Comparison of ENCODE assay signal across 8 cellular contexts in the genomic region with DNA sequence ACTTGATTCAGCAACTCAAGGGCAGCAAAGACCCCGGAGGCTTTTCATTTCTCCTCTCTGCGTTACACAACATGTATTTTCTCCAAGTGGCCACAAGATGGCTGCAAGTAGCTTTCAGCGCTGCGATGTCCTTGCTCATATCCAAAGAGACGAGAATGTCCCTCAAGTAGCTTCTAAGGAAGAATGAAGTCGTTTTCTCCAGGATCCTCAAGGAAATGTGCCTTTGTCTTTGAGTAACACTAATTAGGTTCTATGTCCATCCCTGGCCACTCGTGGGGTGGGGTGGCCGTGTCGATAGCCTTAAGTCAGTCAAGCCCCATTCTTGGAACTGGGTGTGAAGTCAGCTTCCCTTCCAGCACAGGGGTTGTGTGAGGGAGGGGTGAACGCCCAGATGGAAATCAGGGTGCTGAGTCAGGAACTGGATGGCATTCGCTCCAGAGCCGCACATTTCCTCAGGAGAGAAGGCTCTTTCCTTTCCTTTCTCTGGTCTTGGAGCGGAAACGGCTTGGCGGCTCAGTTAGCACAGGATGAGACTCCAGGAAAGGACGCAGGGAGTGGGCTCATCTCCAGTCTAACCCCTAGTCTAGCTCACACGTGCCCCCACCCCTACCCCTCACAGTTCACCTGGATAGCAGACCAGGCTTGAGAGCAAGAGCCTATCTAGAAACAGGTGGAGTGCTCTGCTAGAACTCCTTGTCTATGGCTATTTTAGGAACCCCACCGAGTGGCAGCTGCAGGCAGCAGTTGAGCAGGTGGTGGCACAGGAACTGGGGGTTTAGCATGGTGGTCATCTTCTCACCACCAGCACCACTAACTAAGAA. TPM values are rescaled to one million over a fixed set of nuclear protein-coding genes. Genes with fewer than 3 reads are reported as not detected.
A peak's percentile ranks its signal among the peaks of the same experiment; 100 is the strongest.
DNase-seq lines count a peak whose midpoint lies in the region; ATAC-seq lines count a peak whose summit lies in the region.

No MANE protein-coding gene starts in this region.

- DNase-seq in CD1c-positive myeloid dendritic cell (ENCODE audit: extremely low spot score) (peak; percentile 61), NCI-H1436 (lab: John Stamatoyannopoulos, UW) (peak; percentile 33), T-cell (peak in 16 of 34 experiments; percentile 7 to 35 (median 16)), cerebellum (ENCODE audit: low spot score) (peak; percentile 54), left kidney (ENCODE audit: low read depth, low spot score) (peak; percentile 83)
- peak; percentile 4 for DNase-seq in stimulated activated naive B cell treated with anti-CD40 and anti-IgM and Interleukin-4, amounts not matched to agents 10 μg/mL and 1 μg/mL and 100 μg/mL, for 72 hours

- H3K4me1 Mint-ChIP-seq in T-cell: peaks cover 0 to 12% (median 11%) of the 10 kb centered on the region in 3 donors
- H3K4me1 Mint-ChIP-seq in stimulated activated naive B cell treated with anti-CD40 and anti-IgM and Interleukin-4, amounts not matched to agents 10 μg/mL and 1 μg/mL and 100 μg/mL, for 72 hours: peaks cover 9 to 14% of the 10 kb centered on the region in 2 donors

- POLR2A ChIA-PET in T-cell (lab: Charles Lee): no interaction called here

- ATAC-seq in GM19397 (IDR thresholded peaks at IDR 0.05; ENCODE audit: unreplicated experiment): peak; percentile 57
- ATAC-seq in T-cell (replicated peaks in 1 of 4): peak; percentile 62 to 73 (median 68)
- ATAC-seq in stimulated activated naive B cell treated with anti-CD40 and anti-IgM and Interleukin-4, amounts not matched to agents 10 μg/mL and 1 μg/mL and 100 μg/mL, for 72 hours (replicated peaks): peak; percentile 63 to 70
- no peak for ATAC-seq in GM21526 (IDR thresholded peaks at IDR 0.05; ENCODE audit: low FRiP score, unreplicated experiment)

- no peaks in the 10 kb centered on the region for H3K27me3 Mint-ChIP-seq in T-cell
- H3K27me3 Mint-ChIP-seq in stimulated activated naive B cell treated with anti-CD40 and anti-IgM and Interleukin-4, amounts not matched to agents 10 μg/mL and 1 μg/mL and 100 μg/mL, for 72 hours: peaks cover 0 to 26% of the 10 kb centered on the region in 2 donors

- peak overlapping the region; percentile 50 to 62 (median 52) for H3K4me3 Mint-ChIP-seq in T-cell
- H3K4me3 Mint-ChIP-seq in stimulated activated naive B cell treated with anti-CD40 and anti-IgM and Interleukin-4, amounts not matched to agents 10 μg/mL and 1 μg/mL and 100 μg/mL, for 72 hours: peak overlapping the region; percentile 34 to 44

- no peaks in the 10 kb centered on the region for H3K36me3 Mint-ChIP-seq in T-cell
- no peaks in the 10 kb centered on the region for H3K36me3 Mint-ChIP-seq in stimulated activated naive B cell treated with anti-CD40 and anti-IgM and Interleukin-4, amounts not matched to agents 10 μg/mL and 1 μg/mL and 100 μg/mL, for 72 hours

- H3K27ac Mint-ChIP-seq in T-cell: no peak overlapping the region
- no peak overlapping the region for H3K27ac Mint-ChIP-seq in stimulated activated naive B cell treated with anti-CD40 and anti-IgM and Interleukin-4, amounts not matched to agents 10 μg/mL and 1 μg/mL and 100 μg/mL, for 72 hours

- CTCF ChIA-PET in T-cell (lab: Charles Lee): interaction anchor here (0.5 to 1.1 kb wide), 11 partner anchors 10 to 442 kb away, joined by 3 to 11 read pairs (median 3); partner anchors contain the start of gene REXO2 (in 1 of the 2)

- H3K9me3 Mint-ChIP-seq in T-cell: no peaks in the 10 kb centered on the region
- H3K9me3 Mint-ChIP-seq in stimulated activated naive B cell treated with anti-CD40 and anti-IgM and Interleukin-4, amounts not matched to agents 10 μg/mL and 1 μg/mL and 100 μg/mL, for 72 hours: no peaks in the 10 kb centered on the region

RNA-seq across cellular contexts. Expression of gene NNMT, which starts 44.3 kb away (rescaled TPM):
- under 1 TPM in 1 of 5 donors, not detected in 4; 0.41 TPM for total RNA-seq in T-cell
- 0.45 TPM for total RNA-seq in cerebellum

RNA-seq across cellular contexts. Expression of gene C11orf71, which starts 59.8 kb away (rescaled TPM):
- total RNA-seq in T-cell (10 to 100 TPM in 4 of 5 donors, 1 to 10 TPM in 1; 8.2 to 15.2 (median 12.1) TPM), cerebellum (7.3 TPM)

RNA-seq across cellular contexts. Expression of gene RBM7, which starts 59.9 kb away (rescaled TPM):
- total RNA-seq in T-cell (10 to 100 TPM; 21.1 to 70.0 (median 24.5) TPM), cerebellum (17.7 TPM)
